8 cellular contexts compared by ENCODE assay signal in the genomic region with DNA sequence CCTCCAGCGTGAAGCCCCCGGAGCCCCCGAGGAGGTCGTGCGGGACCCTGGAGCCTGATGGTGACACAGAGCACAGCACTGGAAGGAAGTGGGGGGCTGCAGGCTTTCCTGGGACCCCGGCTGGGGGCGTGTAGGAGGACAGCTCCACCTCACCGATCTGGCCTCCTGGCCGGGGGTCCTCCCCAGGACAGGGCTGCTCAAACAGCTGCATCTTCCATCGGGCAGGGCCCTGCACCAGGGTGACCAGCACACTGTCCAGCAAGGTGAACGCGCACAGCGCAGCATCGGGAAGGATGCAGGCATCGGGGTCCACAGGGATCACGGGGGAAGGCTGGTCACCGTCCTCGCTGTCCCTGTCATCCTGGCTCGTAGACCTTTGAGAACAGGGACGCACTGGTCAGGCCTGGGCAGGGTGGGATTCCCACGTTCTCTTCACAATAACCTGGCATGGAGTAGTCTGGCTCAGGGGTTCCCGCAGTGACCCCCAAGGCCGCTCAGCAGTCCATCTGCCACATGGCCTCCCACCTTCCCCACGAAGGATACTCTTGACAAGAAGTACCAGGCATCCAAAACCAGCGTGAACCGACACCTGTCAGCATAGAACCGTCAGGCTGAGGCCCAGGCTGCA. TPM values are rescaled to one million over a fixed set of nuclear protein-coding genes. Genes with fewer than 3 reads are reported as not detected.
A peak's percentile ranks its signal among the peaks of the same experiment; 100 is the strongest.
DNase-seq lines count a peak whose midpoint lies in the region; TF ChIP-seq lines count a peak whose summit lies in the region.

No MANE protein-coding gene starts in this region.

- no peak overlapping the region for H2BK15ac ChIP-seq in neuronal stem cell (ENCODE audit: low read length)

- no peak overlapping the region for H3K18ac ChIP-seq in neuronal stem cell (ENCODE audit: low read length)

- peaks cover 22% of the 10 kb centered on the region for H3K4me1 ChIP-seq in CD8-positive, alpha-beta memory T cell (ENCODE audit: insufficient read depth, low read length)
- H3K4me1 ChIP-seq in Peyer's patch (peaks cover 0 to 29% (median 23%) of the 10 kb centered on the region in 4 donors), esophagus (ENCODE audit: control insufficient read depth in 2 of 2, insufficient read depth in 2 of 2, low read length in 1 of 2) (peaks cover 0 to 18% of the 10 kb centered on the region in 2 donors), neuronal stem cell (ENCODE audit: control insufficient read depth in 2 of 2, insufficient read depth in 1 of 2, low read depth in 1 of 2, low read length in 2 of 2) (peaks cover 14 to 17% of the 10 kb centered on the region in 2 donors)

- H2AFZ ChIP-seq in neuronal stem cell (ENCODE audit: low read length), result peak overlapping the region; percentile 99

- peak overlapping the region; percentile 98 for H3K9ac ChIP-seq in neuronal stem cell (ENCODE audit: low read depth, low read length, poor library complexity)

- H3K4ac ChIP-seq in neuronal stem cell (ENCODE audit: low read length), result no peak overlapping the region

- H3K27ac ChIP-seq in CD8-positive, alpha-beta memory T cell (ENCODE audit: low read depth, low read length), result peak overlapping the region; percentile 77
- H3K27ac ChIP-seq in Peyer's patch (peak overlapping the region in 1 of 4 donors; percentile 98), esophagus (ENCODE audit: low read depth in 2 of 2, low read length in 1 of 2) (no peak overlapping the region), neuronal stem cell (replicated peaks; ENCODE audit: low read length) (no peak overlapping the region)

- POLR2A ChIA-PET in CD8-positive, alpha-beta memory T cell (lab: Charles Lee), result interaction anchor here (0.9 kb wide), 1 partner anchor 32 kb away, joined by 3 read pairs; no protein-coding TSS in a partner anchor

- no peak for TF ChIP-seq POLR2A in Peyer's patch (IDR thresholded peaks at IDR 0.05)

- no peak for DNase-seq in CD8-positive, alpha-beta memory T cell
- DNase-seq in Peyer's patch (no peak), neuronal stem cell (ENCODE audit: low spot score) (no peak), ureter (ENCODE audit: low spot score) (no peak), inferior parietal cortex (ENCODE audit: extremely low spot score) (no peak), glomerular visceral epithelial cell (ENCODE audit: extremely low spot score) (no peak), DMS53 (lab: John Stamatoyannopoulos, UW) (no peak)

- 76 to 81% methylated on average over 27 of the region's 27 CpGs for WGBS in esophagus, 2 donors
- WGBS in neuronal stem cell (ENCODE audit: extremely low coverage in 2 of 2, insufficient read length in 2 of 2, insufficient replicate concordance in 1 of 2), 2 donors, result no CpG with 5 or more reads among the region's 27 CpGs

- peak overlapping the region in 4 of 8 donors; percentile 88 to 97 (median 89) for H3K27ac Mint-ChIP-seq in CD8-positive, alpha-beta memory T cell

- H3K14ac ChIP-seq in neuronal stem cell (ENCODE audit: low read length), result peak overlapping the region; percentile 82

- no peak overlapping the region for H2BK120ac ChIP-seq in neuronal stem cell (ENCODE audit: low read depth, low read length)

- peak overlapping the region; percentile 80 to 90 (median 86) for H3K4me3 Mint-ChIP-seq in CD8-positive, alpha-beta memory T cell

- peaks cover 0 to 50% (median 2%) of the 10 kb centered on the region in 3 donors for H3K36me3 Mint-ChIP-seq in CD8-positive, alpha-beta memory T cell

- no peaks in the 10 kb centered on the region for H3K9me3 Mint-ChIP-seq in CD8-positive, alpha-beta memory T cell

- H3K9me3 ChIP-seq in CD8-positive, alpha-beta memory T cell (ENCODE audit: low read length), result no peaks in the 10 kb centered on the region
- H3K9me3 ChIP-seq in Peyer's patch, result no peaks in the 10 kb centered on the region
- H3K9me3 ChIP-seq in esophagus (ENCODE audit: control insufficient read depth in 2 of 2, insufficient read depth in 1 of 2, low read depth in 1 of 2, low read length in 1 of 2), result no peaks in the 10 kb centered on the region
- no peaks in the 10 kb centered on the region for H3K9me3 ChIP-seq in neuronal stem cell (replicated peaks in 1 of 2; ENCODE audit: control insufficient read depth in 2 of 2, insufficient read depth in 1 of 2, low read depth in 1 of 2, low read length in 2 of 2)

- H2BK12ac ChIP-seq in neuronal stem cell (ENCODE audit: low read length), result peak overlapping the region; percentile 58

- peak overlapping the region; percentile 90 for H2AK5ac ChIP-seq in neuronal stem cell (ENCODE audit: low read depth, low read length)

- H3K4me3 ChIP-seq in CD8-positive, alpha-beta memory T cell (ENCODE audit: low read length), result peak overlapping the region; percentile 75
- H3K4me3 ChIP-seq in Peyer's patch (peak overlapping the region; percentile 91 to 100 (median 98)), esophagus (ENCODE audit: low read depth in 1 of 2, low read length in 2 of 2) (peak overlapping the region; percentile 76 to 98), neuronal stem cell (ENCODE audit: low read length in 2 of 2) (peak overlapping the region; percentile 96 to 97)

- H2BK5ac ChIP-seq in neuronal stem cell (ENCODE audit: low read length), result peak overlapping the region; percentile 29

- peak overlapping the region; percentile 97 for H3K4me2 ChIP-seq in neuronal stem cell (ENCODE audit: insufficient read depth, low read length, poor library complexity, severe bottlenecking)

- H3K27me3 Mint-ChIP-seq in CD8-positive, alpha-beta memory T cell, result peaks cover 0 to 3% of the 10 kb centered on the region in 2 donors

- no peak overlapping the region for H4K91ac ChIP-seq in neuronal stem cell (ENCODE audit: low read depth, low read length, poor library complexity)

- H3K4me1 Mint-ChIP-seq in CD8-positive, alpha-beta memory T cell, result peaks cover 30 to 43% (median 32%) of the 10 kb centered on the region in 3 donors

- peaks cover 22% of the 10 kb centered on the region for H3K79me1 ChIP-seq in neuronal stem cell (ENCODE audit: low read depth, low read length)

- H3K36me3 ChIP-seq in CD8-positive, alpha-beta memory T cell (ENCODE audit: insufficient read depth, low read length), result no peaks in the 10 kb centered on the region
- H3K36me3 ChIP-seq in Peyer's patch, result peaks cover 0 to 40% (median 0%) of the 10 kb centered on the region in 3 donors
- H3K36me3 ChIP-seq in esophagus (ENCODE audit: control insufficient read depth in 2 of 2, insufficient read depth in 2 of 2, low read length in 1 of 2), result peaks cover 3 to 38% of the 10 kb centered on the region in 2 donors
- H3K36me3 ChIP-seq in neuronal stem cell (replicated peaks in 1 of 2; ENCODE audit: control insufficient read depth in 2 of 2, insufficient read depth in 2 of 2, low read length in 2 of 2), result peaks cover 33 to 42% of the 10 kb centered on the region in 2 donors

- H3K27me3 ChIP-seq in CD8-positive, alpha-beta memory T cell (ENCODE audit: insufficient read depth, low read length, poor library complexity, severe bottlenecking), result no peaks in the 10 kb centered on the region
- H3K27me3 ChIP-seq in Peyer's patch (no peaks in the 10 kb centered on the region), esophagus (ENCODE audit: control insufficient read depth in 1 of 2, insufficient read depth in 2 of 2, low read length in 2 of 2) (no peaks in the 10 kb centered on the region), neuronal stem cell (ENCODE audit: control insufficient read depth in 3 of 3, insufficient read depth in 3 of 3, low read depth in 1 of 3, low read length in 3 of 3) (no peaks in the 10 kb centered on the region)

- H3K23ac ChIP-seq in neuronal stem cell (ENCODE audit: low read depth, low read length, poor library complexity), result peak overlapping the region; percentile 97

- no peak overlapping the region for H4K8ac ChIP-seq in neuronal stem cell (ENCODE audit: low read depth, low read length)

- TF ChIP-seq CTCF in Peyer's patch (IDR thresholded peaks at IDR 0.05), result no peak

- CTCF ChIA-PET in CD8-positive, alpha-beta memory T cell (lab: Charles Lee), result interaction anchor here (1.0 to 2.2 kb wide), 2 partner anchors 32 kb away, joined by 3 to 16 read pairs; no protein-coding TSS in a partner anchor

RNA-seq across cellular contexts. Expression of a gene that starts 1.2 kb away (rescaled TPM):
- 10 to 100 TPM; 52.5 to 55.3 TPM for total RNA-seq in CD8-positive, alpha-beta memory T cell
- polyA plus RNA-seq in CD8-positive, alpha-beta memory T cell, result 19.2 TPM
- total RNA-seq in Peyer's patch (10 to 100 TPM; 38.2 to 66.9 (median 52.2) TPM), ureter (37.1 TPM)
- polyA plus RNA-seq in esophagus, result 10 to 100 TPM; 17.3 to 27.1 TPM
- 11.8 TPM for polyA plus RNA-seq in neuronal stem cell (2013, experiment 1 of 2)
- polyA plus RNA-seq in neuronal stem cell (2013, experiment 2 of 2), result 12.1 TPM

RNA-seq across cellular contexts. Expression of a gene that starts 22.8 kb away (rescaled TPM):
- total RNA-seq in CD8-positive, alpha-beta memory T cell, result under 1 TPM; 0.46 to 0.49 TPM
- polyA plus RNA-seq in CD8-positive, alpha-beta memory T cell, result not detected
- total RNA-seq in Peyer's patch, result 1 to 10 TPM; 1.2 to 7.9 (median 5.2) TPM
- 1 to 10 TPM in 1 of 2 donors, under 1 TPM in 1; 0.54 to 2.0 TPM for polyA plus RNA-seq in esophagus
- 0.20 TPM for polyA plus RNA-seq in neuronal stem cell (2013, experiment 1 of 2)
- polyA plus RNA-seq in neuronal stem cell (2013, experiment 2 of 2), result 0.25 TPM
- total RNA-seq in ureter, result 4.2 TPM

RNA-seq across cellular contexts. Expression of a gene that starts 38.3 kb away (rescaled TPM):
- 1,000 to 10,000 TPM; 5,175 to 5,190 TPM for total RNA-seq in CD8-positive, alpha-beta memory T cell
- 1,950 TPM for polyA plus RNA-seq in CD8-positive, alpha-beta memory T cell
- total RNA-seq in Peyer's patch (1,000 to 10,000 TPM; 2,510 to 3,878 (median 3,203) TPM), ureter (3,857 TPM)
- 1,000 to 10,000 TPM; 1,763 to 5,708 TPM for polyA plus RNA-seq in esophagus
- 5,937 TPM for polyA plus RNA-seq in neuronal stem cell (2013, experiment 1 of 2)
- 5,622 TPM for polyA plus RNA-seq in neuronal stem cell (2013, experiment 2 of 2)
